In genomic region chr6:133286765-133287164, GRCh38 we compare ENCODE assay signal across 1 cellular context.
TF ChIP-seq lines count a peak whose summit lies in the region.

No MANE protein-coding gene starts in this region.

TF ChIP-seq in IMR-90, 13 proteins besides CTCF, POLR2A, EP300 and RAD21:
- no peak for TF ChIP-seq MXI1 (IDR thresholded peaks at IDR 0.05; ENCODE audit: borderline replicate concordance, low read depth, low read length)
- TF ChIP-seq MAZ (IDR thresholded peaks at IDR 0.05; ENCODE audit: borderline replicate concordance, low read depth, low read length): no peak
- peak; percentile 43 for TF ChIP-seq SMC3 (IDR thresholded peaks at IDR 0.05; ENCODE audit: low read depth, low read length)
